Comparison of ENCODE assay signal across 1 cellular context in the genomic region with DNA sequence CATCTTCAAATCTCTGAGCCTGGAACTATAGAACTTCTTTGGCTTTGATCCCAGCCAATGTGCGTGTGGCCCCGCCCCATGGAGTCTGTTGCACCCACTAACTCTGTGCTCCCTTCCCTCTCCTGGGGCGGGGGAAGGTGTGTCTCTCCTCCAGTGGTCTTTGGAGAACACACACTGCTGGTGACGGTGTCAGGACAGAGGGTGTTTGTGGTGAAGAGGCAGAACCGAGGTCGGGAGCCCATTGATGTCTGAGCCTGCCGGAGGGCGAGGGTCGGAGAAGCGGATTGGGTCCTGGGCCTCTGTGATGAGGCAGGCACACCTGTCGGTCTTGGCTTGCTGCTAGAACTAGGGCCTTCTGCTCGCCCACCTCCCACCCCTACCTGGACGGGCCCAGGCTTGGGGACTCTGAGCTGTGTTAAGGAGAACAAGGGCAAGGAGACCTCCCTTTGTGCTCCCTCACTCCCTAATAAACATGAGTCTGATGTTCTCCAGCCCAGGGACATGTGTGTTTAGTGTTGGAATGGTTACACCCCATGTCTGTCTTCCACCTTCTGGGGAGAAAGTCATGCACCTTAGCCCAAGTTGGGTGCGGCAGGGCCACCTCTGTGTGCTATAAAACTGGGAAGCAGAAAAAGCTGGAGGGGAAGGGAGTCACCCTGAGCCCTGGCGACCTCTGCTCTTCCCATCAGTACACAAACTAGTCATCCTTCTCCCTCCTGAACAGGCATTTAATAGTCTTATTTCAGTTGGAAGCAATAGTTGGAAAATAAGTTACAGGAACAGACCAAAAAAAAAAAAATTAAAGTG.
TF ChIP-seq lines count a peak whose summit lies in the region.

No MANE protein-coding gene starts in this region.

TF ChIP-seq in GM12878, 131 proteins besides CTCF, POLR2A, EP300 and RAD21:
- TF ChIP-seq, protein P1, sequence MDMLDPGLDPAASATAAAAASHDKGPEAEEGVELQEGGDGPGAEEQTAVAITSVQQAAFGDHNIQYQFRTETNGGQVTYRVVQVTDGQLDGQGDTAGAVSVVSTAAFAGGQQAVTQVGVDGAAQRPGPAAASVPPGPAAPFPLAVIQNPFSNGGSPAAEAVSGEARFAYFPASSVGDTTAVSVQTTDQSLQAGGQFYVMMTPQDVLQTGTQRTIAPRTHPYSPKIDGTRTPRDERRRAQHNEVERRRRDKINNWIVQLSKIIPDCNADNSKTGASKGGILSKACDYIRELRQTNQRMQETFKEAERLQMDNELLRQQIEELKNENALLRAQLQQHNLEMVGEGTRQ (IDR thresholded peaks at IDR 0.05; ENCODE audit: borderline replicate concordance, low read depth, low read length) = no peak
- TF ChIP-seq, protein P2, sequence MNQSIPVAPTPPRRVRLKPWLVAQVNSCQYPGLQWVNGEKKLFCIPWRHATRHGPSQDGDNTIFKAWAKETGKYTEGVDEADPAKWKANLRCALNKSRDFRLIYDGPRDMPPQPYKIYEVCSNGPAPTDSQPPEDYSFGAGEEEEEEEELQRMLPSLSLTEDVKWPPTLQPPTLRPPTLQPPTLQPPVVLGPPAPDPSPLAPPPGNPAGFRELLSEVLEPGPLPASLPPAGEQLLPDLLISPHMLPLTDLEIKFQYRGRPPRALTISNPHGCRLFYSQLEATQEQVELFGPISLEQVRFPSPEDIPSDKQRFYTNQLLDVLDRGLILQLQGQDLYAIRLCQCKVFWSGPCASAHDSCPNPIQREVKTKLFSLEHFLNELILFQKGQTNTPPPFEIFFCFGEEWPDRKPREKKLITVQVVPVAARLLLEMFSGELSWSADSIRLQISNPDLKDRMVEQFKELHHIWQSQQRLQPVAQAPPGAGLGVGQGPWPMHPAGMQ (IDR thresholded peaks at IDR 0.05; ENCODE audit: borderline replicate concordance) = no peak
- no peak for TF ChIP-seq TBL1XR1 (IDR thresholded peaks at IDR 0.05; ENCODE audit: low read depth, low read length)
